1 cellular context compared by ENCODE assay signal in genomic region chr3:170724599-170724998, GRCh38.
TF ChIP-seq lines count a peak whose summit lies in the region.

No MANE protein-coding gene starts in this region.

TF ChIP-seq in IMR-90, 13 proteins besides CTCF, POLR2A, EP300 and RAD21 (continued from another document):
- no peak for TF ChIP-seq ELK1 (IDR thresholded peaks at IDR 0.05; ENCODE audit: borderline replicate concordance, low read depth, low read length)
- no peak for TF ChIP-seq CHD1 (IDR thresholded peaks at IDR 0.05; ENCODE audit: low read depth, low read length)
- TF ChIP-seq CEBPB (IDR thresholded peaks at IDR 0.05; ENCODE audit: low read depth, low read length): no peak
